In the genomic region with DNA sequence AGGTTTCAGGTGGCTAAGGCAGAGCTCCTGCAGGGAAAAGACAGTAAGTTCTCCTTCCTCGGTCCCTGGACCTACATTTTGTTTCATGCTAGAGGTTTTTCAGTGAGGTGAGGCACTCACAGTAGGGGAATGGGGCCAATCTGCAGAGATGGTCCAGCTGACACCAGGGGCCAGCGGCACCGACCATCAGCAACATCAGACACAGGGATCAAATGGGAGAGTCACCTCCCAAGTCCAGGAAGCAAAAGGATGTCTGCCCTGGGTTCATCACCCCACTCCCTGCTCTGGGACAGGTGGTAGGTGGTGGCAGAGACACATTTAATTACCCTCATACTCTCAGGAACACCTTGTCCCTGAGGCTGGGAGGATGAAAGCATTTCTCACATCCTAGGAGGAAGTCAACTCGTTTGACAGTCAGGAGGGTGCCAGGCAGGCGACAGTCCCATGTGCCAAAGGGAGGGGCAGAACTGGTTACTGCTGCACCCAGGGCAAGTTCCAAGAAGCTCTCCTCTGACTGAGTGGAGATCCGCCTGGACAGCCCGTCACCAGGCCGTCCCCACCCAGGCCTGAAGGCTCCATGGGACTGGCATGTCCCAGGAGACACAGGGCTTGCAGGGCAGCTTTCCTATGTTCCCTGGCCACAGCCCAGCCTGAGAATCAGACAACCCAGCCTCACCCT, we compare ENCODE assay signal across 20 cellular contexts. TPM values are rescaled to one million over a fixed set of nuclear protein-coding genes. Genes with fewer than 3 reads are reported as not detected.
DNase-seq lines count a peak whose midpoint lies in the region; ATAC-seq and TF ChIP-seq lines count a peak whose summit lies in the region.
"Had no signal": no experiment of that assay in that cellular context is flagged by ENCODE, and none has a peak within 500 bp of the region (broad histone marks: within the 10 kb centered on the region; RNA-seq: fewer than 3 reads in every experiment).

No MANE protein-coding gene starts in this region.

- peaks cover 24% of the 10 kb centered on the region for H3K36me3 Mint-ChIP-seq in MCF 10A (ENCODE audit: insufficient read depth, unreplicated experiment)
- H3K36me3 Mint-ChIP-seq: WTC11 had no signal

- intact Hi-C loops in MCF 10A (cut with micrococcal nuclease) (no loop called here), left colon (cut with DNase I, micrococcal nuclease) (loop anchor here in 1 of 2 donors (5.0 kb wide), 1 partner anchor 34 kb away; no protein-coding TSS in a partner anchor)

- BruUV-seq in MCF 10A (replicated peaks; lab: Mats Ljungman, UMichigan), result no TSS peak

- H3K9ac ChIP-seq in rectal smooth muscle tissue (ENCODE audit: low read length), result peak overlapping the region; percentile 41

- H3K4me3 ChIP-seq in rectal smooth muscle tissue (ENCODE audit: low read length), result no peak overlapping the region
- H3K4me3 ChIP-seq: ovary, tibial artery had no signal

- POLR2A ChIA-PET in MCF 10A (lab: Yijun Ruan, JAX), result interaction anchor here (0.6 to 1.2 kb wide), 6 partner anchors 18 to 216 kb away, joined by 3 to 4 read pairs (median 3); no protein-coding TSS in a partner anchor

- H3K27ac ChIP-seq in C4-2B, result peak overlapping the region; percentile 91
- H3K27ac ChIP-seq in rectal smooth muscle tissue (ENCODE audit: low read depth, low read length), result no peak overlapping the region
- no peak overlapping the region for H3K27ac ChIP-seq in foreskin keratinocyte
- H3K27ac ChIP-seq: ovary, tibial artery had no signal

- no peaks in the 10 kb centered on the region for H3K9me3 Mint-ChIP-seq in MCF 10A (ENCODE audit: unreplicated experiment)
- H3K9me3 Mint-ChIP-seq: CD4-positive, alpha-beta T cell; WTC11 had no signal

- CTCF ChIA-PET in MCF 10A (lab: Yijun Ruan, JAX), result interaction anchor here (0.7 to 3.3 kb wide), 6 partner anchors 10 to 201 kb away, joined by 3 to 15 read pairs (median 6); no protein-coding TSS in a partner anchor

- H3K27me3 ChIP-seq in rectal smooth muscle tissue (ENCODE audit: control insufficient read depth, insufficient read depth, low read length) (no peaks in the 10 kb centered on the region), foreskin keratinocyte (no peaks in the 10 kb centered on the region)
- H3K27me3 ChIP-seq: ovary, tibial artery had no signal

- DNase-seq in MCF 10A (ENCODE audit: unreplicated experiment) (no peak), left colon (peak; percentile 87 to 97), foreskin keratinocyte (no peak), RKO (ENCODE audit: low spot score) (no peak)
- DNase-seq: activated CD8-positive, alpha-beta memory T cell treated with anti-CD3 and anti-CD28 coated beads for 24 hours; CD4-positive, alpha-beta T cell; GOT3; NCI-H1694; NCI-H446 treated with DMSO at 0.1 percent for 48 hours; ovary; Right ventricle myocardium superior; tibial artery had no signal

- ATAC-seq in left colon, result peak; percentile 64
- ATAC-seq in GM21360 (IDR thresholded peaks at IDR 0.05; ENCODE audit: unreplicated experiment), result no peak
- ATAC-seq in foreskin keratinocyte, result no peak
- ATAC-seq in GM21526 (IDR thresholded peaks at IDR 0.05; ENCODE audit: low FRiP score, unreplicated experiment), result no peak
- ATAC-seq: WTC11 had no signal

- peak overlapping the region; percentile 39 for H3K27ac Mint-ChIP-seq in MCF 10A (ENCODE audit: low read depth, unreplicated experiment)
- H3K27ac Mint-ChIP-seq: CD4-positive, alpha-beta T cell; WTC11 had no signal

- peaks cover 30% of the 10 kb centered on the region for H3K4me1 Mint-ChIP-seq in MCF 10A (ENCODE audit: insufficient read depth, unreplicated experiment)

- no peaks in the 10 kb centered on the region for H3K36me3 ChIP-seq in rectal smooth muscle tissue (ENCODE audit: control insufficient read depth, insufficient read depth, low read length)
- H3K36me3 ChIP-seq: ovary, tibial artery had no signal

- no peaks in the 10 kb centered on the region for H3K27me3 Mint-ChIP-seq in MCF 10A (ENCODE audit: insufficient read depth, unreplicated experiment)
- H3K27me3 Mint-ChIP-seq: CD4-positive, alpha-beta T cell had no signal

- H3K4me3 Mint-ChIP-seq in MCF 10A (ENCODE audit: unreplicated experiment), result no peak overlapping the region
- H3K4me3 Mint-ChIP-seq: CD4-positive, alpha-beta T cell; WTC11 had no signal

- TF ChIP-seq CTCF in C4-2B (conservative IDR thresholded peaks at IDR 0.05) (no peak), MCF 10A (IDR thresholded peaks at IDR 0.05; ENCODE audit: unreplicated experiment) (no peak), foreskin keratinocyte (conservative IDR thresholded peaks at IDR 0.05) (no peak)

- H3K4me1 ChIP-seq in rectal smooth muscle tissue (ENCODE audit: control insufficient read depth, insufficient read depth, low read length), result peaks cover 34% of the 10 kb centered on the region
- H3K4me1 ChIP-seq in foreskin keratinocyte, result peaks cover 9% of the 10 kb centered on the region

RNA-seq across cellular contexts. Expression of a gene that starts 19.2 kb away (rescaled TPM):
- total RNA-seq in MCF 10A (2022) (50.5 and 50.7 TPM in 2 replicates), left colon (100 to 1,000 TPM; 226 to 297 TPM), foreskin keratinocyte (97.7 and 102 TPM in 2 replicates)
- 114 and 119 TPM in 2 replicates for polyA plus RNA-seq in foreskin keratinocyte

RNA-seq across cellular contexts. Expression of a gene that starts 21.6 kb away (rescaled TPM):
- total RNA-seq in MCF 10A (2022) (not detected in 2 replicates), left colon (not detected), foreskin keratinocyte (not detected in 2 replicates)
- polyA plus RNA-seq in foreskin keratinocyte, result not detected in 2 replicates
- total RNA-seq: CD4-positive, alpha-beta T cell; chondrocyte; Daoy; Right ventricle myocardium superior; T-helper 1 cell treated with Interleukin-12 subunit alpha and Interleukin-12 subunit beta and Interleukin-4 antibody, amounts not matched to agents 30 ng/mL and 1 ng/mL, for 36 hours; WTC11 had no signal

RNA-seq across cellular contexts. Expression of a gene that starts 30.8 kb away (rescaled TPM):
- total RNA-seq in MCF 10A (2022) (0.42 and 0.86 TPM in 2 replicates), left colon (1,000 to 10,000 TPM in 1 of 2 donors, 100 to 1,000 TPM in 1; 723 to 1,005 TPM), foreskin keratinocyte (0.78 and 1.1 TPM in 2 replicates)
- 1.3 and 1.5 TPM in 2 replicates for polyA plus RNA-seq in foreskin keratinocyte
- total RNA-seq: CD4-positive, alpha-beta T cell; Daoy; T-helper 1 cell treated with Interleukin-12 subunit alpha and Interleukin-12 subunit beta and Interleukin-4 antibody, amounts not matched to agents 30 ng/mL and 1 ng/mL, for 36 hours had no signal

RNA-seq across cellular contexts. Expression of a gene that starts 45.5 kb away (rescaled TPM):
- total RNA-seq in MCF 10A (2022) (5.9 and 7.6 TPM in 2 replicates), left colon (10 to 100 TPM; 10.7 to 12.5 TPM), foreskin keratinocyte (3.3 and 3.6 TPM in 2 replicates)
- 3.2 and 3.9 TPM in 2 replicates for polyA plus RNA-seq in foreskin keratinocyte

Comparison
In these comparisons a context has a peak if more than half of its experiments do, and no peak if none do; other contexts are left out.
1. DNase-seq: peak in left colon (2 of 2); none in MCF 10A (single experiment), foreskin keratinocyte (0 of 2) and RKO (single experiment).
2. RNA of a gene that starts 30.8 kb away (total RNA-seq): 723 to 1,005 TPM in left colon; 0.78 to 1.1 TPM in foreskin keratinocyte and 0.42 to 0.86 TPM in MCF 10A; every median in the first group is over 100 times any median in the second.